In genomic region chr11:18151581-18151980, GRCh38 we compare ENCODE assay signal across 2 cellular contexts.
TF ChIP-seq lines count a peak whose summit lies in the region.

No MANE protein-coding gene starts in this region.

TF ChIP-seq in GM23338, 12 proteins besides CTCF, POLR2A, EP300 and RAD21 (continued from another document):
- TF ChIP-seq ZNF462 (CRISPR knock-in tag; IDR thresholded peaks at IDR 0.05) (no peak), NANOG (IDR thresholded peaks at IDR 0.05; ENCODE audit: borderline replicate concordance) (no peak), POLR2AphosphoS5 (IDR thresholded peaks at IDR 0.05; ENCODE audit: low read depth) (no peak), ZNF114 (CRISPR knock-in tag; IDR thresholded peaks at IDR 0.05) (no peak), EZH2 (IDR thresholded peaks at IDR 0.05; ENCODE audit: low read depth, unreplicated experiment) (no peak), EZH2phosphoT487 (IDR thresholded peaks at IDR 0.05; ENCODE audit: unreplicated experiment) (no peak), ZNF331 (CRISPR knock-in tag; IDR thresholded peaks at IDR 0.05; ENCODE audit: low read depth) (no peak), JUNB (IDR thresholded peaks at IDR 0.05; ENCODE audit: unreplicated experiment) (no peak)
- TF ChIP-seq, protein P1, sequence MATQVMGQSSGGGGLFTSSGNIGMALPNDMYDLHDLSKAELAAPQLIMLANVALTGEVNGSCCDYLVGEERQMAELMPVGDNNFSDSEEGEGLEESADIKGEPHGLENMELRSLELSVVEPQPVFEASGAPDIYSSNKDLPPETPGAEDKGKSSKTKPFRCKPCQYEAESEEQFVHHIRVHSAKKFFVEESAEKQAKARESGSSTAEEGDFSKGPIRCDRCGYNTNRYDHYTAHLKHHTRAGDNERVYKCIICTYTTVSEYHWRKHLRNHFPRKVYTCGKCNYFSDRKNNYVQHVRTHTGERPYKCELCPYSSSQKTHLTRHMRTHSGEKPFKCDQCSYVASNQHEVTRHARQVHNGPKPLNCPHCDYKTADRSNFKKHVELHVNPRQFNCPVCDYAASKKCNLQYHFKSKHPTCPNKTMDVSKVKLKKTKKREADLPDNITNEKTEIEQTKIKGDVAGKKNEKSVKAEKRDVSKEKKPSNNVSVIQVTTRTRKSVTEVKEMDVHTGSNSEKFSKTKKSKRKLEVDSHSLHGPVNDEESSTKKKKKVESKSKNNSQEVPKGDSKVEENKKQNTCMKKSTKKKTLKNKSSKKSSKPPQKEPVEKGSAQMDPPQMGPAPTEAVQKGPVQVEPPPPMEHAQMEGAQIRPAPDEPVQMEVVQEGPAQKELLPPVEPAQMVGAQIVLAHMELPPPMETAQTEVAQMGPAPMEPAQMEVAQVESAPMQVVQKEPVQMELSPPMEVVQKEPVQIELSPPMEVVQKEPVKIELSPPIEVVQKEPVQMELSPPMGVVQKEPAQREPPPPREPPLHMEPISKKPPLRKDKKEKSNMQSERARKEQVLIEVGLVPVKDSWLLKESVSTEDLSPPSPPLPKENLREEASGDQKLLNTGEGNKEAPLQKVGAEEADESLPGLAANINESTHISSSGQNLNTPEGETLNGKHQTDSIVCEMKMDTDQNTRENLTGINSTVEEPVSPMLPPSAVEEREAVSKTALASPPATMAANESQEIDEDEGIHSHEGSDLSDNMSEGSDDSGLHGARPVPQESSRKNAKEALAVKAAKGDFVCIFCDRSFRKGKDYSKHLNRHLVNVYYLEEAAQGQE (IDR thresholded peaks at IDR 0.05; ENCODE audit: unreplicated experiment), result no peak

TF ChIP-seq in WTC11, 78 proteins besides CTCF, POLR2A, EP300 and RAD21 (continued from another document):
- TF ChIP-seq ARID4B (CRISPR knock-in tag; IDR thresholded peaks at IDR 0.05; ENCODE audit: borderline replicate concordance) (no peak), SOX15 (CRISPR knock-in tag; IDR thresholded peaks at IDR 0.05) (no peak), ATF1 (CRISPR knock-in tag; IDR thresholded peaks at IDR 0.05) (no peak), ETV6 (CRISPR knock-in tag; IDR thresholded peaks at IDR 0.05) (no peak), NFATC4 (CRISPR knock-in tag; IDR thresholded peaks at IDR 0.05) (no peak), RORB (CRISPR knock-in tag; IDR thresholded peaks at IDR 0.05) (no peak), JAZF1 (CRISPR knock-in tag; IDR thresholded peaks at IDR 0.05) (no peak), MXD4 (CRISPR knock-in tag; IDR thresholded peaks at IDR 0.05; ENCODE audit: borderline replicate concordance) (no peak), NR1H2 (CRISPR knock-in tag; IDR thresholded peaks at IDR 0.05) (no peak), ZNF317 (CRISPR knock-in tag; IDR thresholded peaks at IDR 0.05; ENCODE audit: borderline replicate concordance, low read depth) (no peak), USF2 (CRISPR knock-in tag; IDR thresholded peaks at IDR 0.05) (no peak), PREB (CRISPR knock-in tag; IDR thresholded peaks at IDR 0.05; ENCODE audit: borderline replicate concordance) (no peak), ZNF232 (CRISPR knock-in tag; IDR thresholded peaks at IDR 0.05) (no peak)
- TF ChIP-seq, protein P2, sequence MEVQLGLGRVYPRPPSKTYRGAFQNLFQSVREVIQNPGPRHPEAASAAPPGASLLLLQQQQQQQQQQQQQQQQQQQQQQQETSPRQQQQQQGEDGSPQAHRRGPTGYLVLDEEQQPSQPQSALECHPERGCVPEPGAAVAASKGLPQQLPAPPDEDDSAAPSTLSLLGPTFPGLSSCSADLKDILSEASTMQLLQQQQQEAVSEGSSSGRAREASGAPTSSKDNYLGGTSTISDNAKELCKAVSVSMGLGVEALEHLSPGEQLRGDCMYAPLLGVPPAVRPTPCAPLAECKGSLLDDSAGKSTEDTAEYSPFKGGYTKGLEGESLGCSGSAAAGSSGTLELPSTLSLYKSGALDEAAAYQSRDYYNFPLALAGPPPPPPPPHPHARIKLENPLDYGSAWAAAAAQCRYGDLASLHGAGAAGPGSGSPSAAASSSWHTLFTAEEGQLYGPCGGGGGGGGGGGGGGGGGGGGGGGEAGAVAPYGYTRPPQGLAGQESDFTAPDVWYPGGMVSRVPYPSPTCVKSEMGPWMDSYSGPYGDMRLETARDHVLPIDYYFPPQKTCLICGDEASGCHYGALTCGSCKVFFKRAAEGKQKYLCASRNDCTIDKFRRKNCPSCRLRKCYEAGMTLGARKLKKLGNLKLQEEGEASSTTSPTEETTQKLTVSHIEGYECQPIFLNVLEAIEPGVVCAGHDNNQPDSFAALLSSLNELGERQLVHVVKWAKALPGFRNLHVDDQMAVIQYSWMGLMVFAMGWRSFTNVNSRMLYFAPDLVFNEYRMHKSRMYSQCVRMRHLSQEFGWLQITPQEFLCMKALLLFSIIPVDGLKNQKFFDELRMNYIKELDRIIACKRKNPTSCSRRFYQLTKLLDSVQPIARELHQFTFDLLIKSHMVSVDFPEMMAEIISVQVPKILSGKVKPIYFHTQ (CRISPR knock-in tag; IDR thresholded peaks at IDR 0.05), result no peak
- TF ChIP-seq, protein P3, sequence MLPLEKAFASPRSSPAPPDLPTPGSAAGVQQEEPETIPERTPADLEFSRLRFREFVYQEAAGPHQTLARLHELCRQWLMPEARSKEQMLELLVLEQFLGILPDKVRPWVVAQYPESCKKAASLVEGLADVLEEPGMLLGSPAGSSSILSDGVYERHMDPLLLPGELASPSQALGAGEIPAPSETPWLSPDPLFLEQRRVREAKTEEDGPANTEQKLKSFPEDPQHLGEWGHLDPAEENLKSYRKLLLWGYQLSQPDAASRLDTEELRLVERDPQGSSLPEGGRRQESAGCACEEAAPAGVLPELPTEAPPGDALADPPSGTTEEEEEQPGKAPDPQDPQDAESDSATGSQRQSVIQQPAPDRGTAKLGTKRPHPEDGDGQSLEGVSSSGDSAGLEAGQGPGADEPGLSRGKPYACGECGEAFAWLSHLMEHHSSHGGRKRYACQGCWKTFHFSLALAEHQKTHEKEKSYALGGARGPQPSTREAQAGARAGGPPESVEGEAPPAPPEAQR (CRISPR knock-in tag; IDR thresholded peaks at IDR 0.05), result no peak
- TF ChIP-seq, protein P4, sequence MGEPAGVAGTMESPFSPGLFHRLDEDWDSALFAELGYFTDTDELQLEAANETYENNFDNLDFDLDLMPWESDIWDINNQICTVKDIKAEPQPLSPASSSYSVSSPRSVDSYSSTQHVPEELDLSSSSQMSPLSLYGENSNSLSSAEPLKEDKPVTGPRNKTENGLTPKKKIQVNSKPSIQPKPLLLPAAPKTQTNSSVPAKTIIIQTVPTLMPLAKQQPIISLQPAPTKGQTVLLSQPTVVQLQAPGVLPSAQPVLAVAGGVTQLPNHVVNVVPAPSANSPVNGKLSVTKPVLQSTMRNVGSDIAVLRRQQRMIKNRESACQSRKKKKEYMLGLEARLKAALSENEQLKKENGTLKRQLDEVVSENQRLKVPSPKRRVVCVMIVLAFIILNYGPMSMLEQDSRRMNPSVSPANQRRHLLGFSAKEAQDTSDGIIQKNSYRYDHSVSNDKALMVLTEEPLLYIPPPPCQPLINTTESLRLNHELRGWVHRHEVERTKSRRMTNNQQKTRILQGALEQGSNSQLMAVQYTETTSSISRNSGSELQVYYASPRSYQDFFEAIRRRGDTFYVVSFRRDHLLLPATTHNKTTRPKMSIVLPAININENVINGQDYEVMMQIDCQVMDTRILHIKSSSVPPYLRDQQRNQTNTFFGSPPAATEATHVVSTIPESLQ (CRISPR knock-in tag; IDR thresholded peaks at IDR 0.05), result no peak
- TF ChIP-seq, protein P5, sequence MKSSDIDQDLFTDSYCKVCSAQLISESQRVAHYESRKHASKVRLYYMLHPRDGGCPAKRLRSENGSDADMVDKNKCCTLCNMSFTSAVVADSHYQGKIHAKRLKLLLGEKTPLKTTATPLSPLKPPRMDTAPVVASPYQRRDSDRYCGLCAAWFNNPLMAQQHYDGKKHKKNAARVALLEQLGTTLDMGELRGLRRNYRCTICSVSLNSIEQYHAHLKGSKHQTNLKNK (CRISPR knock-in tag; IDR thresholded peaks at IDR 0.05), result no peak
- TF ChIP-seq, protein P6, sequence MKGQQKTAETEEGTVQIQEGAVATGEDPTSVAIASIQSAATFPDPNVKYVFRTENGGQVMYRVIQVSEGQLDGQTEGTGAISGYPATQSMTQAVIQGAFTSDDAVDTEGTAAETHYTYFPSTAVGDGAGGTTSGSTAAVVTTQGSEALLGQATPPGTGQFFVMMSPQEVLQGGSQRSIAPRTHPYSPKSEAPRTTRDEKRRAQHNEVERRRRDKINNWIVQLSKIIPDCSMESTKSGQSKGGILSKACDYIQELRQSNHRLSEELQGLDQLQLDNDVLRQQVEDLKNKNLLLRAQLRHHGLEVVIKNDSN (CRISPR knock-in tag; IDR thresholded peaks at IDR 0.05), result no peak
